11 cellular contexts compared by ENCODE assay signal in genomic region chr5:145775893-145776444, GRCh38. TPM values are rescaled to one million over a fixed set of nuclear protein-coding genes. Genes with fewer than 3 reads are reported as not detected.
DNase-seq lines count a peak whose midpoint lies in the region; ATAC-seq, FAIRE-seq and TF ChIP-seq lines count a peak whose summit lies in the region.
"Had no signal": no experiment of that assay in that cellular context is flagged by ENCODE, and none has a peak within 500 bp of the region (broad histone marks: within the 10 kb centered on the region; RNA-seq: fewer than 3 reads in every experiment).

No MANE protein-coding gene starts in this region.

- no peak for TF ChIP-seq CTCF in bronchial epithelial cell (IDR thresholded peaks at IDR 0.05; ENCODE audit: insufficient read depth, low read length, severe bottlenecking)
- TF ChIP-seq CTCF in left lung (IDR thresholded peaks at IDR 0.05), result no peak

- no peaks in the 10 kb centered on the region for H3K36me3 ChIP-seq in bronchial epithelial cell (ENCODE audit: control insufficient read depth, insufficient read depth, low read length)
- no peaks in the 10 kb centered on the region for H3K36me3 ChIP-seq in left lung
- H3K36me3 ChIP-seq: neutrophil had no signal

- no peaks in the 10 kb centered on the region for H3K4me1 ChIP-seq in left lung

- H3K4me3 ChIP-seq in bronchial epithelial cell (ENCODE audit: low read depth, low read length) (no peak overlapping the region), left lung (no peak overlapping the region)

- in situ Hi-C loops in G401 (cut with HindIII; ENCODE audit: low sequenced_read_pairs), result no loop called here

- FAIRE-seq in bronchial epithelial cell (lab: Jason Lieb, UNC), result no peak

- no peaks in the 10 kb centered on the region for H3K27me3 ChIP-seq in bronchial epithelial cell (ENCODE audit: control insufficient read depth, insufficient read depth, low read length)
- no peaks in the 10 kb centered on the region for H3K27me3 ChIP-seq in left lung
- H3K27me3 ChIP-seq: neutrophil had no signal

- ATAC-seq in left lung, result peak; percentile 89
- ATAC-seq: activated CD8-positive, alpha-beta T cell treated with anti-CD3 and anti-CD28 coated beads, Interleukin-2, amount 10 ng/mL, durations not matched to agents 7 days and 5 days had no signal

- peaks cover 0 to 3% of the 10 kb centered on the region in 2 donors for H3K9me3 ChIP-seq in left lung
- H3K9me3 ChIP-seq: neutrophil had no signal

- peak overlapping the region; percentile 35 to 49 for H3K27ac ChIP-seq in left lung
- H3K27ac ChIP-seq: neutrophil had no signal

- intact Hi-C loops in left lung (cut with DNase I), result no loop called here

- DNase-seq in 8988T, result peak; percentile 26
- DNase-seq in M059J (ENCODE audit: low read depth), result peak; percentile 89
- peak; percentile 92 for DNase-seq in bronchial epithelial cell (ENCODE audit: low read depth)
- DNase-seq in left lung, result no peak
- DNase-seq in G401 (ENCODE audit: low spot score), result no peak
- no peak for DNase-seq in middle frontal gyrus (ENCODE audit: extremely low spot score, low spot score)
- no peak for DNase-seq in activated T-cell treated with anti-CD3 and anti-CD28 coated beads, Interleukin-2, amount 50 U/mL, for 1 hour
- DNase-seq in RPMI8226, result no peak
- DNase-seq: activated CD8-positive, alpha-beta T cell treated with anti-CD3 and anti-CD28 coated beads, Interleukin-2, amount 10 ng/mL, durations not matched to agents 7 days and 5 days; stimulated activated naive CD4-positive, alpha-beta T cell had no signal

RNA-seq across cellular contexts. Expression of gene PRELID2, which starts 59.2 kb away (rescaled TPM):
- total RNA-seq in M059J (2014; rRNA removed; shearing (Covaris generic)), result 15.0 and 15.5 TPM in 2 replicates
- total RNA-seq in bronchial epithelial cell (12.4 and 14.8 TPM in 2 replicates), left lung (1 to 10 TPM; 5.2 to 5.9 TPM)
- total RNA-seq in G401 (2014; rRNA removed; shearing (Covaris generic)), result 17.8 and 32.9 TPM in 2 replicates

Comparison
In these comparisons a context has a peak if more than half of its experiments do, and no peak if none do; other contexts are left out.
1. DNase-seq: peak in 8988T (single experiment), M059J (single experiment) and bronchial epithelial cell (single experiment); none in left lung (0 of 2), G401 (single experiment), middle frontal gyrus (single experiment), activated T-cell treated with anti-CD3 and anti-CD28 coated beads, Interleukin-2, amount 50 U/mL, for 1 hour (single experiment) and RPMI8226 (single experiment).